In genomic region chr11:129766858-129767604, GRCh38 we compare ENCODE assay signal across 8 cellular contexts. TPM values are rescaled to one million over a fixed set of nuclear protein-coding genes. Genes with fewer than 3 reads are reported as not detected.
DNase-seq lines count a peak whose midpoint lies in the region; ATAC-seq and TF ChIP-seq lines count a peak whose summit lies in the region.

No MANE protein-coding gene starts in this region.

- H3K79me2 ChIP-seq in MM.1S (ENCODE audit: low read length): no peaks in the 10 kb centered on the region

- CTCF ChIA-PET in MCF 10A (lab: Yijun Ruan, JAX): interaction anchor here (0.7 to 2.0 kb wide), 9 partner anchors 10 to 403 kb away, joined by 3 to 9 read pairs (median 3); no protein-coding TSS in a partner anchor
- CTCF ChIA-PET in activated CD4-positive, alpha-beta memory T cell treated with anti-CD3 and anti-CD28 coated beads for 36 hours (lab: Charles Lee): interaction anchor here (1.5 kb wide), 1 partner anchor 13 kb away, joined by 4 read pairs; no protein-coding TSS in a partner anchor

- peaks cover 5% of the 10 kb centered on the region for H3K4me1 Mint-ChIP-seq in MCF 10A (ENCODE audit: insufficient read depth, unreplicated experiment)
- H3K4me1 Mint-ChIP-seq in activated CD4-positive, alpha-beta memory T cell treated with anti-CD3 and anti-CD28 coated beads for 36 hours (ENCODE audit: low read depth): peaks cover 6% of the 10 kb centered on the region

- no peaks in the 10 kb centered on the region for H3F3A ChIP-seq in MM.1S (ENCODE audit: insufficient read depth, low read length)

- H4K20me1 ChIP-seq in MM.1S (ENCODE audit: insufficient read depth, low read length): no peaks in the 10 kb centered on the region

- H3K4me3 ChIP-seq in breast epithelium (no peak overlapping the region), MM.1S (ENCODE audit: low read length) (no peak overlapping the region)

- no peak for TF ChIP-seq POLR2A in breast epithelium (IDR thresholded peaks at IDR 0.05)

- H3K9me3 ChIP-seq in breast epithelium (peaks cover 5 to 6% of the 10 kb centered on the region in 2 donors), MM.1S (replicated peaks; ENCODE audit: insufficient read depth, low read length) (no peaks in the 10 kb centered on the region)

- H3K4me1 ChIP-seq in breast epithelium: no peaks in the 10 kb centered on the region
- H3K4me1 ChIP-seq in MM.1S (ENCODE audit: low read length): no peaks in the 10 kb centered on the region; the same call in 1 of the 2 replicates

- no peaks in the 10 kb centered on the region for H3K36me3 Mint-ChIP-seq in MCF 10A (ENCODE audit: insufficient read depth, unreplicated experiment)
- H3K36me3 Mint-ChIP-seq in activated CD4-positive, alpha-beta memory T cell treated with anti-CD3 and anti-CD28 coated beads for 36 hours: peaks cover 6% of the 10 kb centered on the region

- H3K9me3 Mint-ChIP-seq in MCF 10A (ENCODE audit: unreplicated experiment): no peaks in the 10 kb centered on the region
- peaks cover 9% of the 10 kb centered on the region for H3K9me3 Mint-ChIP-seq in activated CD4-positive, alpha-beta memory T cell treated with anti-CD3 and anti-CD28 coated beads for 36 hours

- ATAC-seq in left lobe of liver: peak; percentile 81
- no peak for ATAC-seq in HG03039 (IDR thresholded peaks at IDR 0.05; ENCODE audit: unreplicated experiment)
- ATAC-seq in GM19395 (IDR thresholded peaks at IDR 0.05; ENCODE audit: unreplicated experiment): no peak

- no peaks in the 10 kb centered on the region for H3K9me2 ChIP-seq in MM.1S (replicated peaks; ENCODE audit: insufficient read depth, low read length)

- H3K27ac ChIP-seq in breast epithelium (no peak overlapping the region), MM.1S (ENCODE audit: low read length) (no peak overlapping the region)

- H2AFZ ChIP-seq in MM.1S (ENCODE audit: low read length): 0 out of 2 replicates have a peak overlapping the region, but pooled peaks have one; percentile 39

- H3K27me3 ChIP-seq in breast epithelium (no peaks in the 10 kb centered on the region), MM.1S (replicated peaks; ENCODE audit: insufficient read depth, low read length) (no peaks in the 10 kb centered on the region)

- no peak overlapping the region for H3K4me3 Mint-ChIP-seq in MCF 10A (ENCODE audit: unreplicated experiment)
- no peak overlapping the region for H3K4me3 Mint-ChIP-seq in activated CD4-positive, alpha-beta memory T cell treated with anti-CD3 and anti-CD28 coated beads for 36 hours

- H3K9ac ChIP-seq in MM.1S (ENCODE audit: low read length): no peak overlapping the region

- H3K4me2 ChIP-seq in MM.1S (ENCODE audit: low read depth, low read length): peak overlapping the region; percentile 59; the same call in 1 of the 2 replicates

- H3K27ac Mint-ChIP-seq in MCF 10A (ENCODE audit: low read depth, unreplicated experiment): no peak overlapping the region
- no peak overlapping the region for H3K27ac Mint-ChIP-seq in activated CD4-positive, alpha-beta memory T cell treated with anti-CD3 and anti-CD28 coated beads for 36 hours

- intact Hi-C loops in MCF 10A (cut with micrococcal nuclease) (no loop called here), breast epithelium (cut with DNase I; ENCODE audit: low total_unique reads) (no loop called here), posterior vena cava (cut with DNase I) (no loop called here)
- intact Hi-C loops in activated CD4-positive, alpha-beta memory T cell treated with anti-CD3 and anti-CD28 coated beads for 36 hours (cut with micrococcal nuclease): loop anchor here (5.0 kb wide), 1 partner anchor 365 kb away; no protein-coding TSS in a partner anchor

- DNase-seq in MCF 10A (ENCODE audit: unreplicated experiment) (peak; percentile 60), breast epithelium (ENCODE audit: low spot score in 2 of 2) (no peak), MM.1S (peak; percentile 36), left lobe of liver (ENCODE audit: low spot score) (no peak), posterior vena cava (ENCODE audit: low spot score) (no peak)
- DNase-seq in activated CD4-positive, alpha-beta memory T cell treated with anti-CD3 and anti-CD28 coated beads for 36 hours: peak; percentile 41

- H3K36me3 ChIP-seq in breast epithelium: no peaks in the 10 kb centered on the region
- H3K36me3 ChIP-seq in MM.1S (replicated peaks; ENCODE audit: insufficient read depth, low read length): no peaks in the 10 kb centered on the region

- BruUV-seq in MCF 10A (replicated peaks; lab: Mats Ljungman, UMichigan): no TSS peak

- TF ChIP-seq CTCF in MCF 10A (IDR thresholded peaks at IDR 0.05; ENCODE audit: unreplicated experiment) (peak; percentile 50), breast epithelium (IDR thresholded peaks at IDR 0.05) (no peak), MM.1S (IDR thresholded peaks at IDR 0.05; ENCODE audit: low read length) (peak; percentile 66)

- H3K27me3 Mint-ChIP-seq in MCF 10A (ENCODE audit: insufficient read depth, unreplicated experiment): no peaks in the 10 kb centered on the region
- H3K27me3 Mint-ChIP-seq in activated CD4-positive, alpha-beta memory T cell treated with anti-CD3 and anti-CD28 coated beads for 36 hours: peaks cover 3% of the 10 kb centered on the region

- POLR2A ChIA-PET in MCF 10A (lab: Yijun Ruan, JAX): interaction anchor here (1.2 kb wide), 1 partner anchor 80 kb away, joined by 6 read pairs; no protein-coding TSS in a partner anchor
- POLR2A ChIA-PET in activated CD4-positive, alpha-beta memory T cell treated with anti-CD3 and anti-CD28 coated beads for 36 hours (lab: Charles Lee): no interaction called here

RNA-seq across cellular contexts. Expression of gene TMEM45B, which starts 48.6 kb away (rescaled TPM):
- total RNA-seq in MCF 10A (2022) (not detected in 2 replicates), breast epithelium (10 to 100 TPM in 1 of 3 donors, 1 to 10 TPM in 1, not detected in 1; 7.3 to 11.8 TPM), left lobe of liver (16.1 TPM), posterior vena cava (not detected)
- 1 to 10 TPM; 4.9 to 5.8 TPM for total RNA-seq in activated CD4-positive, alpha-beta memory T cell treated with anti-CD3 and anti-CD28 coated beads for 36 hours

Comparison
In these comparisons a context has a peak if more than half of its experiments do, and no peak if none do; other contexts are left out.
1. DNase-seq: peak in MCF 10A (single experiment), MM.1S (single experiment) and activated CD4-positive, alpha-beta memory T cell treated with anti-CD3 and anti-CD28 coated beads for 36 hours (single experiment); none in breast epithelium (0 of 2), left lobe of liver (single experiment) and posterior vena cava (single experiment).
2. CTCF ChIP-seq: peak in MCF 10A (single experiment) and MM.1S (single experiment); none in breast epithelium (0 of 3).